In genomic region chr5:53368516-53368915, GRCh38 we compare ENCODE assay signal across 1 cellular context.
TF ChIP-seq lines count a peak whose summit lies in the region.

No MANE protein-coding gene starts in this region.

TF ChIP-seq in HepG2, 621 proteins besides CTCF, POLR2A, EP300 and RAD21 (continued from another document):
- TF ChIP-seq TFDP1 (CRISPR knock-in tag; IDR thresholded peaks at IDR 0.05; ENCODE audit: borderline replicate concordance) (no peak), ZNF670 (CRISPR knock-in tag; IDR thresholded peaks at IDR 0.05; ENCODE audit: borderline replicate concordance) (no peak), IKZF1 (IDR thresholded peaks at IDR 0.05) (no peak), ZSCAN9 (CRISPR knock-in tag; IDR thresholded peaks at IDR 0.05; ENCODE audit: borderline replicate concordance) (no peak), ARID3A (IDR thresholded peaks at IDR 0.05; ENCODE audit: low read depth, low read length) (no peak), SRSF1 (optimal IDR thresholded peaks at IDR 0.05; ENCODE audit: low read depth, low read length) (no peak), ZNF407 (CRISPR knock-in tag; IDR thresholded peaks at IDR 0.05; ENCODE audit: not compliant biosample characterization) (no peak), ELF3 (CRISPR knock-in tag; IDR thresholded peaks at IDR 0.05) (no peak), AHR (CRISPR knock-in tag; IDR thresholded peaks at IDR 0.05) (no peak), ZFY (CRISPR knock-in tag; IDR thresholded peaks at IDR 0.05) (no peak), PHF20 (CRISPR knock-in tag; IDR thresholded peaks at IDR 0.05) (no peak)
- TF ChIP-seq, protein P1, sequence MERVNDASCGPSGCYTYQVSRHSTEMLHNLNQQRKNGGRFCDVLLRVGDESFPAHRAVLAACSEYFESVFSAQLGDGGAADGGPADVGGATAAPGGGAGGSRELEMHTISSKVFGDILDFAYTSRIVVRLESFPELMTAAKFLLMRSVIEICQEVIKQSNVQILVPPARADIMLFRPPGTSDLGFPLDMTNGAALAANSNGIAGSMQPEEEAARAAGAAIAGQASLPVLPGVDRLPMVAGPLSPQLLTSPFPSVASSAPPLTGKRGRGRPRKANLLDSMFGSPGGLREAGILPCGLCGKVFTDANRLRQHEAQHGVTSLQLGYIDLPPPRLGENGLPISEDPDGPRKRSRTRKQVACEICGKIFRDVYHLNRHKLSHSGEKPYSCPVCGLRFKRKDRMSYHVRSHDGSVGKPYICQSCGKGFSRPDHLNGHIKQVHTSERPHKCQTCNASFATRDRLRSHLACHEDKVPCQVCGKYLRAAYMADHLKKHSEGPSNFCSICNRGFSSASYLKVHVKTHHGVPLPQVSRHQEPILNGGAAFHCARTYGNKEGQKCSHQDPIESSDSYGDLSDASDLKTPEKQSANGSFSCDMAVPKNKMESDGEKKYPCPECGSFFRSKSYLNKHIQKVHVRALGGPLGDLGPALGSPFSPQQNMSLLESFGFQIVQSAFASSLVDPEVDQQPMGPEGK (CRISPR knock-in tag; IDR thresholded peaks at IDR 0.05): no peak
- TF ChIP-seq, protein P2, sequence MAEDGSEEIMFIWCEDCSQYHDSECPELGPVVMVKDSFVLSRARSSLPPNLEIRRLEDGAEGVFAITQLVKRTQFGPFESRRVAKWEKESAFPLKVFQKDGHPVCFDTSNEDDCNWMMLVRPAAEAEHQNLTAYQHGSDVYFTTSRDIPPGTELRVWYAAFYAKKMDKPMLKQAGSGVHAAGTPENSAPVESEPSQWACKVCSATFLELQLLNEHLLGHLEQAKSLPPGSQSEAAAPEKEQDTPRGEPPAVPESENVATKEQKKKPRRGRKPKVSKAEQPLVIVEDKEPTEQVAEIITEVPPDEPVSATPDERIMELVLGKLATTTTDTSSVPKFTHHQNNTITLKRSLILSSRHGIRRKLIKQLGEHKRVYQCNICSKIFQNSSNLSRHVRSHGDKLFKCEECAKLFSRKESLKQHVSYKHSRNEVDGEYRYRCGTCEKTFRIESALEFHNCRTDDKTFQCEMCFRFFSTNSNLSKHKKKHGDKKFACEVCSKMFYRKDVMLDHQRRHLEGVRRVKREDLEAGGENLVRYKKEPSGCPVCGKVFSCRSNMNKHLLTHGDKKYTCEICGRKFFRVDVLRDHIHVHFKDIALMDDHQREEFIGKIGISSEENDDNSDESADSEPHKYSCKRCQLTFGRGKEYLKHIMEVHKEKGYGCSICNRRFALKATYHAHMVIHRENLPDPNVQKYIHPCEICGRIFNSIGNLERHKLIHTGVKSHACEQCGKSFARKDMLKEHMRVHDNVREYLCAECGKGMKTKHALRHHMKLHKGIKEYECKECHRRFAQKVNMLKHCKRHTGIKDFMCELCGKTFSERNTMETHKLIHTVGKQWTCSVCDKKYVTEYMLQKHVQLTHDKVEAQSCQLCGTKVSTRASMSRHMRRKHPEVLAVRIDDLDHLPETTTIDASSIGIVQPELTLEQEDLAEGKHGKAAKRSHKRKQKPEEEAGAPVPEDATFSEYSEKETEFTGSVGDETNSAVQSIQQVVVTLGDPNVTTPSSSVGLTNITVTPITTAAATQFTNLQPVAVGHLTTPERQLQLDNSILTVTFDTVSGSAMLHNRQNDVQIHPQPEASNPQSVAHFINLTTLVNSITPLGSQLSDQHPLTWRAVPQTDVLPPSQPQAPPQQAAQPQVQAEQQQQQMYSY (CRISPR knock-in tag; IDR thresholded peaks at IDR 0.05): no peak
TF ChIP-seq in HepG2: peak in this region for 0.
